8 cellular contexts compared by ENCODE assay signal in genomic region chr17:21404106-21404505, GRCh38. TPM values are rescaled to one million over a fixed set of nuclear protein-coding genes. Genes with fewer than 3 reads are reported as not detected.
DNase-seq lines count a peak whose midpoint lies in the region; ATAC-seq and TF ChIP-seq lines count a peak whose summit lies in the region.
"Not testable (repeated sequence)": the region's sequence is repeated elsewhere in the genome, so short reads cannot be mapped to it uniquely, and the experiment has no call there.
"Had no signal": no experiment of that assay in that cellular context is flagged by ENCODE, and none has a peak within 500 bp of the region (broad histone marks: within the 10 kb centered on the region; RNA-seq: fewer than 3 reads in every experiment).

No MANE protein-coding gene starts in this region.

- POLR2A ChIA-PET in CD8-positive, alpha-beta T cell (lab: Charles Lee), result not testable (repeated sequence)

- H3K36me3 ChIP-seq in CD8-positive, alpha-beta T cell (ENCODE audit: insufficient read depth, low read length); right atrium auricular region; spleen: not testable (repeated sequence)

- WGBS in spleen, 5 donors, result 54 to 84% (median 80%) methylated on average over 4 to 8 of the region's 8 CpGs

- not testable (repeated sequence) for H3K9me3 Mint-ChIP-seq in CD8-positive, alpha-beta T cell; neural crest cell
- H3K9me3 Mint-ChIP-seq in dendritic cell treated with granulocyte-macrophage colony-stimulating factor and Interleukin-4, amounts not matched to agents 40 ng/mL and 50 ng/mL, for 4 days, result peaks cover 25% of the 10 kb centered on the region

- DNase-seq in CD8-positive, alpha-beta T cell; right atrium auricular region (ENCODE audit: low spot score); neural crest cell (ENCODE audit: low read depth, low spot score); spleen: not testable (repeated sequence)

- peak overlapping the region; percentile 42 for H3K27ac Mint-ChIP-seq in CD8-positive, alpha-beta T cell
- H3K27ac Mint-ChIP-seq in dendritic cell treated with granulocyte-macrophage colony-stimulating factor and Interleukin-4, amounts not matched to agents 40 ng/mL and 50 ng/mL, for 4 days, result peak overlapping the region; percentile 46
- peak overlapping the region; percentile 65 for H3K27ac Mint-ChIP-seq in neural crest cell (ENCODE audit: unreplicated experiment)

- not testable (repeated sequence) for H3K27ac ChIP-seq in CD8-positive, alpha-beta T cell (ENCODE audit: low read depth, low read length)
- H3K27ac ChIP-seq in right atrium auricular region (peak overlapping the region; percentile 66 to 74), spleen (peak overlapping the region in 5 of 8 donors; percentile 64 to 78 (median 74))

- not testable (repeated sequence) for H3K4me1 ChIP-seq in CD8-positive, alpha-beta T cell (ENCODE audit: insufficient read depth, low read length)
- H3K4me1 ChIP-seq in right atrium auricular region, result peaks cover 0 to 58% of the 10 kb centered on the region in 2 donors
- H3K4me1 ChIP-seq in spleen, result peaks cover 0 to 27% (median 6%) of the 10 kb centered on the region in 6 donors

- H3K27me3 Mint-ChIP-seq in CD8-positive, alpha-beta T cell (ENCODE audit: low read depth); dendritic cell treated with granulocyte-macrophage colony-stimulating factor and Interleukin-4, amounts not matched to agents 40 ng/mL and 50 ng/mL, for 4 days; neural crest cell (ENCODE audit: low read depth): not testable (repeated sequence)

- intact Hi-C loops in CD8-positive, alpha-beta T cell (cut with DNase I, micrococcal nuclease); dendritic cell treated with granulocyte-macrophage colony-stimulating factor and Interleukin-4, amounts not matched to agents 40 ng/mL and 50 ng/mL, for 4 days (cut with micrococcal nuclease); spleen (cut with DNase I; ENCODE audit: low total_unique reads): not testable (repeated sequence)

- H3K4me1 Mint-ChIP-seq in CD8-positive, alpha-beta T cell (ENCODE audit: low read depth); dendritic cell treated with granulocyte-macrophage colony-stimulating factor and Interleukin-4, amounts not matched to agents 40 ng/mL and 50 ng/mL, for 4 days (ENCODE audit: low read depth): not testable (repeated sequence)
- H3K4me1 Mint-ChIP-seq in neural crest cell, result peaks cover 17% of the 10 kb centered on the region

- ATAC-seq in CD8-positive, alpha-beta T cell, result not testable (repeated sequence)

- H3K4me3 Mint-ChIP-seq in CD8-positive, alpha-beta T cell; dendritic cell treated with granulocyte-macrophage colony-stimulating factor and Interleukin-4, amounts not matched to agents 40 ng/mL and 50 ng/mL, for 4 days; neural crest cell: not testable (repeated sequence)

- not testable (repeated sequence) for TF ChIP-seq POLR2A in spleen (IDR thresholded peaks at IDR 0.05)

- not testable (repeated sequence) for H3K9me3 ChIP-seq in CD8-positive, alpha-beta T cell (ENCODE audit: low read length); right atrium auricular region; spleen

- CTCF ChIA-PET in CD8-positive, alpha-beta T cell (lab: Charles Lee), result not testable (repeated sequence)

- not testable (repeated sequence) for TF ChIP-seq CTCF in CD8-positive, alpha-beta T cell (IDR thresholded peaks at IDR 0.05); right atrium auricular region (IDR thresholded peaks at IDR 0.05); neural crest cell (conservative IDR thresholded peaks at IDR 0.05); spleen (IDR thresholded peaks at IDR 0.05 in 8 of 11, conservative IDR thresholded peaks at IDR 0.05 in 3 of 11)

- not testable (repeated sequence) for H3K36me3 Mint-ChIP-seq in CD8-positive, alpha-beta T cell; dendritic cell treated with granulocyte-macrophage colony-stimulating factor and Interleukin-4, amounts not matched to agents 40 ng/mL and 50 ng/mL, for 4 days (ENCODE audit: low read depth); neural crest cell (ENCODE audit: low read depth)

- not testable (repeated sequence) for H3K4me3 ChIP-seq in CD8-positive, alpha-beta T cell (ENCODE audit: low read depth, low read length); right atrium auricular region; spleen

- not testable (repeated sequence) for H3K27me3 ChIP-seq in CD8-positive, alpha-beta T cell (ENCODE audit: insufficient read depth, low read length); right atrium auricular region; spleen (replicated peaks in 1 of 7)

RNA-seq across cellular contexts. Expression of gene KCNJ12, which starts 27.9 kb away (rescaled TPM):
- total RNA-seq in CD8-positive, alpha-beta T cell, result under 1 TPM; 0.08 to 0.31 TPM
- total RNA-seq in right atrium auricular region (10 to 100 TPM; 12.0 to 17.3 TPM), neural crest cell (6.1 and 6.6 TPM in 2 replicates), spleen (1 to 10 TPM; 1.0 to 4.8 (median 2.6) TPM)
- polyA plus RNA-seq in spleen, result under 1 TPM; 0.11 to 0.77 (median 0.12) TPM
- total RNA-seq: Calu3, HFFc6 had no signal
- polyA plus RNA-seq: CD14-positive monocyte had no signal
